Comparison of ENCODE assay signal across 1 cellular context in genomic region chr14:69657961-69658360, GRCh38.
TF ChIP-seq lines count a peak whose summit lies in the region.

No MANE protein-coding gene starts in this region.

TF ChIP-seq in HepG2, 621 proteins besides CTCF, POLR2A, EP300 and RAD21 (continued from another document):
- TF ChIP-seq ZNF280D (CRISPR knock-in tag; IDR thresholded peaks at IDR 0.05) (no peak), ZKSCAN5 (CRISPR knock-in tag; IDR thresholded peaks at IDR 0.05) (peak; percentile 75; the same call in 1 of the 2 replicates), CBFB (CRISPR knock-in tag; IDR thresholded peaks at IDR 0.05) (no peak), ZNF143 (CRISPR knock-in tag; IDR thresholded peaks at IDR 0.05) (no peak), ZNF17 (CRISPR knock-in tag; IDR thresholded peaks at IDR 0.05) (no peak), ZNF563 (CRISPR knock-in tag; IDR thresholded peaks at IDR 0.05) (no peak), LCORL (IDR thresholded peaks at IDR 0.05) (no peak), LCORL (CRISPR knock-in tag; IDR thresholded peaks at IDR 0.05) (0 out of 2 replicates have a peak, but pooled peaks have one; percentile 41), KLF15 (CRISPR knock-in tag; IDR thresholded peaks at IDR 0.05; ENCODE audit: borderline replicate concordance) (no peak), ZNF44 (CRISPR knock-in tag; IDR thresholded peaks at IDR 0.05) (0 out of 2 replicates have a peak, but pooled peaks have one; percentile 58), ZNF205 (CRISPR knock-in tag; IDR thresholded peaks at IDR 0.05) (no peak), KLF6 (CRISPR knock-in tag; IDR thresholded peaks at IDR 0.05) (no peak), STAG1 (CRISPR knock-in tag; IDR thresholded peaks at IDR 0.05) (no peak), SALL1 (CRISPR knock-in tag; IDR thresholded peaks at IDR 0.05) (no peak), PRDM4 (CRISPR knock-in tag; IDR thresholded peaks at IDR 0.05; ENCODE audit: borderline replicate concordance) (no peak), ZNF775 (CRISPR knock-in tag; IDR thresholded peaks at IDR 0.05; ENCODE audit: borderline replicate concordance) (peak; percentile 94), GATAD2A (CRISPR knock-in tag; IDR thresholded peaks at IDR 0.05) (0 out of 2 replicates have a peak, but pooled peaks have one; percentile 5), TFDP1 (CRISPR knock-in tag; IDR thresholded peaks at IDR 0.05; ENCODE audit: borderline replicate concordance) (peak; percentile 27; the same call in 1 of the 2 replicates), BHLHE40 (IDR thresholded peaks at IDR 0.05; ENCODE audit: low read length) (no peak), ZNF331 (CRISPR knock-in tag; IDR thresholded peaks at IDR 0.05) (no peak), ARID5B (CRISPR knock-in tag; IDR thresholded peaks at IDR 0.05) (peak; percentile 10; the same call in 1 of the 2 replicates), SMARCE1 (IDR thresholded peaks at IDR 0.05; ENCODE audit: borderline replicate concordance) (no peak), ZIK1 (CRISPR knock-in tag; IDR thresholded peaks at IDR 0.05; ENCODE audit: borderline replicate concordance, low read depth) (no peak), ZNF776 (CRISPR knock-in tag; IDR thresholded peaks at IDR 0.05) (no peak), NFE2L2 (IDR thresholded peaks at IDR 0.05; ENCODE audit: low read length) (no peak), HNF4A (CRISPR knock-in tag; IDR thresholded peaks at IDR 0.05) (no peak), ZNF580 (CRISPR knock-in tag; IDR thresholded peaks at IDR 0.05; ENCODE audit: borderline replicate concordance, low read depth) (no peak), ZNF777 (CRISPR knock-in tag; IDR thresholded peaks at IDR 0.05) (no peak), HINFP (CRISPR knock-in tag; IDR thresholded peaks at IDR 0.05; ENCODE audit: low read depth) (no peak), ZC3H4 (CRISPR knock-in tag; IDR thresholded peaks at IDR 0.05; ENCODE audit: borderline replicate concordance) (no peak), CHCHD3 (CRISPR knock-in tag; IDR thresholded peaks at IDR 0.05) (no peak), SMAD9 (CRISPR knock-in tag; IDR thresholded peaks at IDR 0.05) (peak; percentile 26; the same call in 1 of the 2 replicates), ZNF598 (CRISPR knock-in tag; IDR thresholded peaks at IDR 0.05; ENCODE audit: borderline replicate concordance) (no peak), KLF11 (CRISPR knock-in tag; IDR thresholded peaks at IDR 0.05) (no peak), SAP130 (CRISPR knock-in tag; IDR thresholded peaks at IDR 0.05; ENCODE audit: low read depth) (peak; percentile 40; the same call in 1 of the 2 replicates), SOX13 (IDR thresholded peaks at IDR 0.05) (0 out of 2 replicates have a peak, but pooled peaks have one; percentile 11), SOX13 (CRISPR knock-in tag; conservative IDR thresholded peaks at IDR 0.05 in 1 of 2, IDR thresholded peaks at IDR 0.05 in 1 of 2) (peak in 1 of 2 experiments; percentile 26; a peak in 1 of 4 replicates), ZNF768 (CRISPR knock-in tag; IDR thresholded peaks at IDR 0.05) (0 out of 2 replicates have a peak, but pooled peaks have one; percentile 27), HNRNPH1 (optimal IDR thresholded peaks at IDR 0.05; ENCODE audit: low read depth, low read length) (no peak), ZNF615 (CRISPR knock-in tag; IDR thresholded peaks at IDR 0.05; ENCODE audit: borderline replicate concordance) (no peak), CBX5 (CRISPR knock-in tag; IDR thresholded peaks at IDR 0.05; ENCODE audit: borderline replicate concordance) (peak; percentile 33; the same call in 1 of the 2 replicates), KDM4B (CRISPR knock-in tag; IDR thresholded peaks at IDR 0.05) (no peak), ZNF296 (CRISPR knock-in tag; conservative IDR thresholded peaks at IDR 0.05) (no peak), ZBTB42 (CRISPR knock-in tag; IDR thresholded peaks at IDR 0.05) (no peak), TEAD3 (CRISPR knock-in tag; optimal IDR thresholded peaks at IDR 0.05; ENCODE audit: borderline replicate concordance) (peak; percentile 56), BORCS8-MEF2B (CRISPR knock-in tag; IDR thresholded peaks at IDR 0.05) (no peak), ZNF564 (CRISPR knock-in tag; IDR thresholded peaks at IDR 0.05) (0 out of 2 replicates have a peak, but pooled peaks have one; percentile 38), ZNF674 (CRISPR knock-in tag; IDR thresholded peaks at IDR 0.05; ENCODE audit: low read depth) (no peak), NFYC (CRISPR knock-in tag; IDR thresholded peaks at IDR 0.05) (no peak)
- TF ChIP-seq, protein P1, sequence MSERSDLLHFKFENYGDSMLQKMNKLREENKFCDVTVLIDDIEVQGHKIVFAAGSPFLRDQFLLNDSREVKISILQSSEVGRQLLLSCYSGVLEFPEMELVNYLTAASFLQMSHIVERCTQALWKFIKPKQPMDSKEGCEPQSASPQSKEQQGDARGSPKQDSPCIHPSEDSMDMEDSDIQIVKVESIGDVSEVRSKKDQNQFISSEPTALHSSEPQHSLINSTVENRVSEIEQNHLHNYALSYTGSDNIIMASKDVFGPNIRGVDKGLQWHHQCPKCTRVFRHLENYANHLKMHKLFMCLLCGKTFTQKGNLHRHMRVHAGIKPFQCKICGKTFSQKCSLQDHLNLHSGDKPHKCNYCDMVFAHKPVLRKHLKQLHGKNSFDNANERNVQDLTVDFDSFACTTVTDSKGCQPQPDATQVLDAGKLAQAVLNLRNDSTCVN (CRISPR knock-in tag; IDR thresholded peaks at IDR 0.05; ENCODE audit: borderline replicate concordance) = no peak
- TF ChIP-seq, protein P2, sequence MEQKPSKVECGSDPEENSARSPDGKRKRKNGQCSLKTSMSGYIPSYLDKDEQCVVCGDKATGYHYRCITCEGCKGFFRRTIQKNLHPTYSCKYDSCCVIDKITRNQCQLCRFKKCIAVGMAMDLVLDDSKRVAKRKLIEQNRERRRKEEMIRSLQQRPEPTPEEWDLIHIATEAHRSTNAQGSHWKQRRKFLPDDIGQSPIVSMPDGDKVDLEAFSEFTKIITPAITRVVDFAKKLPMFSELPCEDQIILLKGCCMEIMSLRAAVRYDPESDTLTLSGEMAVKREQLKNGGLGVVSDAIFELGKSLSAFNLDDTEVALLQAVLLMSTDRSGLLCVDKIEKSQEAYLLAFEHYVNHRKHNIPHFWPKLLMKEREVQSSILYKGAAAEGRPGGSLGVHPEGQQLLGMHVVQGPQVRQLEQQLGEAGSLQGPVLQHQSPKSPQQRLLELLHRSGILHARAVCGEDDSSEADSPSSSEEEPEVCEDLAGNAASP (CRISPR knock-in tag; IDR thresholded peaks at IDR 0.05; ENCODE audit: borderline replicate concordance) = 0 out of 2 replicates have a peak, but pooled peaks have one; percentile 8
- TF ChIP-seq, protein P3, sequence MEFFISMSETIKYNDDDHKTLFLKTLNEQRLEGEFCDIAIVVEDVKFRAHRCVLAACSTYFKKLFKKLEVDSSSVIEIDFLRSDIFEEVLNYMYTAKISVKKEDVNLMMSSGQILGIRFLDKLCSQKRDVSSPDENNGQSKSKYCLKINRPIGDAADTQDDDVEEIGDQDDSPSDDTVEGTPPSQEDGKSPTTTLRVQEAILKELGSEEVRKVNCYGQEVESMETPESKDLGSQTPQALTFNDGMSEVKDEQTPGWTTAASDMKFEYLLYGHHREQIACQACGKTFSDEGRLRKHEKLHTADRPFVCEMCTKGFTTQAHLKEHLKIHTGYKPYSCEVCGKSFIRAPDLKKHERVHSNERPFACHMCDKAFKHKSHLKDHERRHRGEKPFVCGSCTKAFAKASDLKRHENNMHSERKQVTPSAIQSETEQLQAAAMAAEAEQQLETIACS (CRISPR knock-in tag; IDR thresholded peaks at IDR 0.05) = no peak
- TF ChIP-seq, protein P4, sequence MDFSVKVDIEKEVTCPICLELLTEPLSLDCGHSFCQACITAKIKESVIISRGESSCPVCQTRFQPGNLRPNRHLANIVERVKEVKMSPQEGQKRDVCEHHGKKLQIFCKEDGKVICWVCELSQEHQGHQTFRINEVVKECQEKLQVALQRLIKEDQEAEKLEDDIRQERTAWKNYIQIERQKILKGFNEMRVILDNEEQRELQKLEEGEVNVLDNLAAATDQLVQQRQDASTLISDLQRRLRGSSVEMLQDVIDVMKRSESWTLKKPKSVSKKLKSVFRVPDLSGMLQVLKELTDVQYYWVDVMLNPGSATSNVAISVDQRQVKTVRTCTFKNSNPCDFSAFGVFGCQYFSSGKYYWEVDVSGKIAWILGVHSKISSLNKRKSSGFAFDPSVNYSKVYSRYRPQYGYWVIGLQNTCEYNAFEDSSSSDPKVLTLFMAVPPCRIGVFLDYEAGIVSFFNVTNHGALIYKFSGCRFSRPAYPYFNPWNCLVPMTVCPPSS (IDR thresholded peaks at IDR 0.05) = no peak
